ENCODE assay signal across 35 cellular contexts in genomic region chr18:7173216-7173615, GRCh38. TPM values are rescaled to one million over a fixed set of nuclear protein-coding genes. Genes with fewer than 3 reads are reported as not detected.
"Had no signal": no experiment of that assay in that cellular context is flagged by ENCODE, and none has a peak within 500 bp of the region (broad histone marks: within the 10 kb centered on the region; RNA-seq: fewer than 3 reads in every experiment).

No MANE protein-coding gene starts in this region.

- FAIRE-seq: endometrium, islet of Langerhans, keratinocyte had no signal

- H3K4me3 ChIP-seq: colonic mucosa, esophagus squamous epithelium, gastrocnemius medialis, heart right ventricle, left lung, lower lobe of right lung had no signal

- H3K27me3 ChIP-seq: colonic mucosa, esophagus squamous epithelium, gastrocnemius medialis, left lung had no signal

- H3K36me3 ChIP-seq: colonic mucosa, esophagus squamous epithelium, gastrocnemius medialis, heart right ventricle, left lung, lower lobe of right lung had no signal

- ATAC-seq: effector memory CD8-positive, alpha-beta T cell; esophagus mucosa; gastrocnemius medialis; heart right ventricle; left colon; left lung; left ventricle myocardium superior; lower lobe of right lung had no signal

- H3K9me3 Mint-ChIP-seq: dendritic cell treated with granulocyte-macrophage colony-stimulating factor and Interleukin-4, amounts not matched to agents 40 ng/mL and 50 ng/mL, for 4 days; effector memory CD8-positive, alpha-beta T cell; endodermal cell had no signal

- H3K27me3 Mint-ChIP-seq: dendritic cell treated with granulocyte-macrophage colony-stimulating factor and Interleukin-4, amounts not matched to agents 40 ng/mL and 50 ng/mL, for 4 days; effector memory CD8-positive, alpha-beta T cell had no signal

- H3K9me3 ChIP-seq: colonic mucosa, esophagus squamous epithelium, gastrocnemius medialis, heart right ventricle, left lung, lower lobe of right lung had no signal

- H3K4me3 Mint-ChIP-seq: dendritic cell treated with granulocyte-macrophage colony-stimulating factor and Interleukin-4, amounts not matched to agents 40 ng/mL and 50 ng/mL, for 4 days; effector memory CD8-positive, alpha-beta T cell; endodermal cell had no signal

- H3K27ac ChIP-seq: colonic mucosa, epithelial cell of prostate, esophagus squamous epithelium, gastrocnemius medialis, heart right ventricle, left lung, lower lobe of right lung had no signal

- H3K27ac Mint-ChIP-seq: dendritic cell treated with granulocyte-macrophage colony-stimulating factor and Interleukin-4, amounts not matched to agents 40 ng/mL and 50 ng/mL, for 4 days; effector memory CD8-positive, alpha-beta T cell; endodermal cell had no signal

- DNase-seq: cerebellar nuclear complex; colonic mucosa; cortex of kidney; effector CD8-positive, alpha-beta T cell; effector memory CD8-positive, alpha-beta T cell; erythroblast; esophagus squamous epithelium; foreskin fibroblast; foreskin melanocyte; gastrocnemius medialis; glutamatergic neuron; head of caudate nucleus; heart right ventricle; hippocampal formation; left colon; left lung; left ventricle myocardium superior; lower lobe of right lung; mesenchymal stem cell; midbrain had no signal

- H3K4me1 ChIP-seq: colonic mucosa, esophagus squamous epithelium, gastrocnemius medialis, heart right ventricle, lower lobe of right lung had no signal

RNA-seq across cellular contexts. Expression of gene LAMA1, which starts 55.6 kb away (rescaled TPM):
- total RNA-seq: mononuclear cell had no signal

RNA-seq across cellular contexts. Expression of gene LRRC30, which starts 57.7 kb away (rescaled TPM):
- total RNA-seq: chondrocyte, colonic mucosa, dermis microvascular lymphatic vessel endothelial cell, endodermal cell, esophagus mucosa, esophagus squamous epithelium, glomerular endothelial cell, heart right ventricle, kidney epithelial cell, left colon, left lung, left ventricle myocardium superior, lower leg skin, lower lobe of right lung, lung microvascular endothelial cell, mononuclear cell, mucosa of gallbladder had no signal
- polyA plus RNA-seq: heart right ventricle, keratinocyte had no signal
